In genomic region chr12:114152890-114153289, GRCh38 we compare ENCODE assay signal across 18 cellular contexts.
"Had no signal": no experiment of that assay in that cellular context is flagged by ENCODE, and none has a peak within 500 bp of the region (broad histone marks: within the 10 kb centered on the region; RNA-seq: fewer than 3 reads in every experiment).

No MANE protein-coding gene starts in this region.

- H3K4me1 ChIP-seq: thyroid gland, uterus had no signal

- H3K27me3 ChIP-seq: neutrophil, thyroid gland, uterus had no signal

- H3K4me3 ChIP-seq: thyroid gland, uterus had no signal

- DNase-seq: activated CD4-positive, alpha-beta memory T cell treated with anti-CD3 and anti-CD28 coated beads, Interleukin-2, amount 10 ng/mL, durations not matched to agents 7 days and 5 days; activated CD4-positive, alpha-beta T cell treated with anti-CD3 and anti-CD28 coated beads for 1 hour; activated effector memory CD4-positive, alpha-beta T cell treated with Interleukin-2 at 50 U/mL for 16 hours; activated naive CD4-positive, alpha-beta T cell treated with anti-CD3 and anti-CD28 coated beads, Interleukin-2, amount 50 U/mL, for 16 hours; activated T-cell treated with anti-CD3 and anti-CD28 coated beads, Interleukin-2, amount 50 U/mL, for 24 hours; caudate nucleus; foreskin melanocyte; kidney glomerular epithelial cell; left ventricle myocardium superior; natural killer cell; retina; stimulated activated CD4-positive, alpha-beta T cell treated with anti-CD3 and anti-CD28 coated beads, Interleukin-4, amount 100 ng/mL, for 1 hour; stimulated activated naive B cell treated with anti-CD40 and anti-IgM and Interleukin-4, amounts not matched to agents 10 μg/mL and 1 μg/mL and 100 μg/mL, for 72 hours; T-helper 9 cell; thyroid gland; uterus had no signal

- H3K36me3 ChIP-seq: neutrophil, thyroid gland, uterus had no signal

- H3K27ac ChIP-seq: neutrophil, thyroid gland, uterus had no signal

- ATAC-seq: esophagus mucosa; left ventricle myocardium superior; natural killer cell; stimulated activated naive B cell treated with anti-CD40 and anti-IgM and Interleukin-4, amounts not matched to agents 10 μg/mL and 1 μg/mL and 100 μg/mL, for 72 hours had no signal
